Comparison of ENCODE assay signal across 1 cellular context in genomic region chr12:110281549-110282342, GRCh38.
A peak's percentile ranks its signal among the peaks of the same experiment; 100 is the strongest.
TF ChIP-seq lines count a peak whose summit lies in the region.

No MANE protein-coding gene starts in this region.

TF ChIP-seq in K562, 482 proteins besides CTCF, POLR2A, EP300 and RAD21 (continued from another document and continues in another):
- no peak for TF ChIP-seq E2F8 (IDR thresholded peaks at IDR 0.05; ENCODE audit: low read depth, partially characterized antibody)
- TF ChIP-seq CHD4 (IDR thresholded peaks at IDR 0.05; ENCODE audit: insufficient read depth, insufficient replicate concordance, low read depth, low read length, poor library complexity, severe bottlenecking), result no peak
- TF ChIP-seq, protein P1, sequence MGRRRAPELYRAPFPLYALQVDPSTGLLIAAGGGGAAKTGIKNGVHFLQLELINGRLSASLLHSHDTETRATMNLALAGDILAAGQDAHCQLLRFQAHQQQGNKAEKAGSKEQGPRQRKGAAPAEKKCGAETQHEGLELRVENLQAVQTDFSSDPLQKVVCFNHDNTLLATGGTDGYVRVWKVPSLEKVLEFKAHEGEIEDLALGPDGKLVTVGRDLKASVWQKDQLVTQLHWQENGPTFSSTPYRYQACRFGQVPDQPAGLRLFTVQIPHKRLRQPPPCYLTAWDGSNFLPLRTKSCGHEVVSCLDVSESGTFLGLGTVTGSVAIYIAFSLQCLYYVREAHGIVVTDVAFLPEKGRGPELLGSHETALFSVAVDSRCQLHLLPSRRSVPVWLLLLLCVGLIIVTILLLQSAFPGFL (CRISPR knock-in tag; IDR thresholded peaks at IDR 0.05), result no peak
- no peak for TF ChIP-seq SMARCA4 (IDR thresholded peaks at IDR 0.05)
- TF ChIP-seq ZNF609 (CRISPR knock-in tag; IDR thresholded peaks at IDR 0.05; ENCODE audit: borderline replicate concordance), result no peak
- TF ChIP-seq ZNF316 (IDR thresholded peaks at IDR 0.05), result peak; percentile 87
- TF ChIP-seq ZNF445 (CRISPR knock-in tag; IDR thresholded peaks at IDR 0.05; ENCODE audit: low read depth), result no peak
- TF ChIP-seq ZNF121 (CRISPR knock-in tag; conservative IDR thresholded peaks at IDR 0.05), result no peak
- TF ChIP-seq, protein P2, sequence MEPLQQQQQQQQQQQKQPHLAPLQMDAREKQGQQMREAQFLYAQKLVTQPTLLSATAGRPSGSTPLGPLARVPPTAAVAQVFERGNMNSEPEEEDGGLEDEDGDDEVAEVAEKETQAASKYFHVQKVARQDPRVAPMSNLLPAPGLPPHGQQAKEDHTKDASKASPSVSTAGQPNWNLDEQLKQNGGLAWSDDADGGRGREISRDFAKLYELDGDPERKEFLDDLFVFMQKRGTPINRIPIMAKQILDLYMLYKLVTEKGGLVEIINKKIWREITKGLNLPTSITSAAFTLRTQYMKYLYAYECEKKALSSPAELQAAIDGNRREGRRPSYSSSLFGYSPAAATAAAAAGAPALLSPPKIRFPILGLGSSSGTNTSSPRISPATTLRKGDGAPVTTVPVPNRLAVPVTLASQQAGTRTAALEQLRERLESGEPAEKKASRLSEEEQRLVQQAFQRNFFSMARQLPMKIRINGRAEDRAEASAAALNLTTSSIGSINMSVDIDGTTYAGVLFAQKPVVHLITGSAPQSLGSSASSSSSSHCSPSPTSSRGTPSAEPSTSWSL (CRISPR knock-in tag; IDR thresholded peaks at IDR 0.05; ENCODE audit: borderline replicate concordance), result no peak
- TF ChIP-seq ATF7 (IDR thresholded peaks at IDR 0.05), result peak; percentile 57; the same call in 1 of the 2 replicates
- no peak for TF ChIP-seq HMBOX1 (IDR thresholded peaks at IDR 0.05)
- no peak for TF ChIP-seq TSHZ1 (CRISPR knock-in tag; IDR thresholded peaks at IDR 0.05)
- TF ChIP-seq MCM2 (IDR thresholded peaks at IDR 0.05; ENCODE audit: low read depth), result no peak
- TF ChIP-seq CHCHD3 (CRISPR knock-in tag; IDR thresholded peaks at IDR 0.05), result no peak
- TF ChIP-seq U2AF2 (optimal IDR thresholded peaks at IDR 0.05; ENCODE audit: low read depth, low read length), result no peak
- TF ChIP-seq HEY1 (CRISPR knock-in tag; IDR thresholded peaks at IDR 0.05; ENCODE audit: borderline replicate concordance), result no peak
- no peak for TF ChIP-seq EWSR1 (IDR thresholded peaks at IDR 0.05; ENCODE audit: borderline replicate concordance, low read depth, partially characterized antibody)
- TF ChIP-seq POLR2AphosphoS5 (IDR thresholded peaks at IDR 0.05; ENCODE audit: control insufficient read depth, insufficient read depth, low read depth, low read length), result peak; percentile 27; the same call in 1 of the 2 replicates
- peak; percentile 89; the same call in 1 of the 2 replicates for TF ChIP-seq ERF (CRISPR knock-in tag; IDR thresholded peaks at IDR 0.05)
- TF ChIP-seq ZNF239 (CRISPR knock-in tag; IDR thresholded peaks at IDR 0.05), result no peak
- no peak for TF ChIP-seq NFXL1 (CRISPR knock-in tag; IDR thresholded peaks at IDR 0.05)
- TF ChIP-seq XRCC4 (IDR thresholded peaks at IDR 0.05; ENCODE audit: extremely low read depth, insufficient read depth, insufficient read length), result no peak
- no peak for TF ChIP-seq HDAC1 (IDR thresholded peaks at IDR 0.05)
- TF ChIP-seq HDAC6 (IDR thresholded peaks at IDR 0.05; ENCODE audit: low read depth, low read length), result no peak
- no peak for TF ChIP-seq ETV6 (IDR thresholded peaks at IDR 0.05; ENCODE audit: borderline replicate concordance in 1 of 2, low read depth in 2 of 2, low read length in 1 of 2)
- TF ChIP-seq ETV6 (CRISPR knock-in tag; IDR thresholded peaks at IDR 0.05; ENCODE audit: borderline replicate concordance), result no peak
- TF ChIP-seq TRIM25 (IDR thresholded peaks at IDR 0.05; ENCODE audit: borderline replicate concordance), result no peak
- no peak for TF ChIP-seq ZNF41 (CRISPR knock-in tag; conservative IDR thresholded peaks at IDR 0.05)
- TF ChIP-seq ARID4B (CRISPR knock-in tag; IDR thresholded peaks at IDR 0.05), result peak; percentile 94
- TF ChIP-seq MYC (IDR thresholded peaks at IDR 0.05; ENCODE audit: low read depth, low read length), result peak; percentile 80; the same call in 1 of the 2 replicates
- no peak for TF ChIP-seq MYC (CRISPR knock-in tag; IDR thresholded peaks at IDR 0.05; ENCODE audit: borderline replicate concordance, low read depth)
- TF ChIP-seq SETDB1 (IDR thresholded peaks at IDR 0.05; ENCODE audit: low read length), result no peak
- TF ChIP-seq, protein P3, sequence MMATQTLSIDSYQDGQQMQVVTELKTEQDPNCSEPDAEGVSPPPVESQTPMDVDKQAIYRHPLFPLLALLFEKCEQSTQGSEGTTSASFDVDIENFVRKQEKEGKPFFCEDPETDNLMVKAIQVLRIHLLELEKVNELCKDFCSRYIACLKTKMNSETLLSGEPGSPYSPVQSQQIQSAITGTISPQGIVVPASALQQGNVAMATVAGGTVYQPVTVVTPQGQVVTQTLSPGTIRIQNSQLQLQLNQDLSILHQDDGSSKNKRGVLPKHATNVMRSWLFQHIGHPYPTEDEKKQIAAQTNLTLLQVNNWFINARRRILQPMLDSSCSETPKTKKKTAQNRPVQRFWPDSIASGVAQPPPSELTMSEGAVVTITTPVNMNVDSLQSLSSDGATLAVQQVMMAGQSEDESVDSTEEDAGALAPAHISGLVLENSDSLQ (IDR thresholded peaks at IDR 0.05), result no peak
